In the genomic region with DNA sequence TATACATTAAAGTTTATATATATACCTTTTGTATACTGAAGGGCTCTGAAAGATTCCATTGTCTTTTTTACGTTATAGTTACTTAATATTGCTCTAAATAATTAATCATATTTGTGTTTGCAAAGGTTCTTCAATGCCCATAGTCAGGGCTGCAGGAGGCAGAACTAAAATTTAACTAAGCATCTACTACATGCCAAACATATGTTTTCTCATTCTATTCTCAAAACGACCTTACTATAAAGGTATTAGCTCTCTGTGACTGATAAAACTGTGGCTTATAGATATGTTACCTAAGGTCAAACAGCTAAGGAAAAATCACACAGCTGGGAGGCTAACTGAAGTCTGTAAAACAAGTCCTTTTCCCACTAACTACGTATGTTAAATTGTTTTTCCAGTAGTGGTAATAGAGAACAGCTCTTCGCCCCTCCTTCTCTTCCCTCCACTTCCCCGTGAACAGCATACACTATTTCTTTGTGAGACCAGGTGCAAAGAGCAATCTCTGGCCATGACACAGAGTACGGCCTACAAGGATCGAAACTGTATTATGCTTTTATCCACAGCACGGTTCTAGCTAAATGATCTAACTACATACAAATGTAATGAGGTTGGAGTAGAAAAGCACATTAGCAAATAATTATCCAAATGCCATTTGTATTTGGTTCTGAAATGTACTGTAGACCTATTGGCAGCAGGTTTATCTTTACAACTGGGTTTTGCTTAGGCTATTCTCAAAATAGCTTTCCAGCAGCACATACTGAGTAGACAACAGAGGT, we compare ENCODE assay signal across 8 cellular contexts. TPM values are rescaled to one million over a fixed set of nuclear protein-coding genes. Genes with fewer than 3 reads are reported as not detected.
DNase-seq lines count a peak whose midpoint lies in the region; ATAC-seq and TF ChIP-seq lines count a peak whose summit lies in the region.

No MANE protein-coding gene starts in this region.

- no peaks in the 10 kb centered on the region for H3K27me3 Mint-ChIP-seq in activated T-cell treated with anti-CD3 and anti-CD28 coated beads, Interleukin-2, amount 50 U/mL, for 24 hours

- peaks cover 66% of the 10 kb centered on the region for H3K4me1 Mint-ChIP-seq in activated T-cell treated with anti-CD3 and anti-CD28 coated beads, Interleukin-2, amount 50 U/mL, for 24 hours (ENCODE audit: low read depth)

- no peak for DNase-seq in activated T-cell treated with anti-CD3 and anti-CD28 coated beads, Interleukin-2, amount 50 U/mL, for 24 hours
- DNase-seq in activated T-cell treated with anti-CD3 and anti-CD28 coated beads for 4 hours (no peak), SW480 (ENCODE audit: low spot score) (peak; percentile 22), fibroblast of pulmonary artery (ENCODE audit: low read depth) (peak; percentile 3), renal cortical epithelial cell (ENCODE audit: low read depth) (peak; percentile 88), NCI-H226 (no peak), NCI-H524 treated with DMSO at 0.1 percent for 48 hours (lab: John Stamatoyannopoulos, UW) (no peak)

- peaks cover 36% of the 10 kb centered on the region for H3K36me3 Mint-ChIP-seq in activated T-cell treated with anti-CD3 and anti-CD28 coated beads, Interleukin-2, amount 50 U/mL, for 24 hours (ENCODE audit: low read depth)

- no peak for TF ChIP-seq CTCF in fibroblast of pulmonary artery (IDR thresholded peaks at IDR 0.05; ENCODE audit: low read length, missing control alignments)

- no peak for ATAC-seq in GM19328 (IDR thresholded peaks at IDR 0.05; ENCODE audit: unreplicated experiment)

- H3K27ac Mint-ChIP-seq in activated T-cell treated with anti-CD3 and anti-CD28 coated beads, Interleukin-2, amount 50 U/mL, for 24 hours: peak overlapping the region; percentile 97

- H3K9me3 Mint-ChIP-seq in activated T-cell treated with anti-CD3 and anti-CD28 coated beads, Interleukin-2, amount 50 U/mL, for 24 hours: no peaks in the 10 kb centered on the region

- H3K4me3 ChIP-seq in fibroblast of pulmonary artery (replicated peaks; ENCODE audit: low read depth, low read length): peak overlapping the region; percentile 96

- H3K4me3 Mint-ChIP-seq in activated T-cell treated with anti-CD3 and anti-CD28 coated beads, Interleukin-2, amount 50 U/mL, for 24 hours: peak overlapping the region; percentile 95

RNA-seq across cellular contexts. Expression of a gene that starts 1.7 kb away (rescaled TPM):
- 11.6 and 57.5 TPM in 2 replicates for total RNA-seq in renal cortical epithelial cell

RNA-seq across cellular contexts. Expression of a gene that starts 45.1 kb away (rescaled TPM):
- 41.3 and 51.7 TPM in 2 replicates for total RNA-seq in renal cortical epithelial cell

Comparison
In these comparisons a context has a peak if more than half of its experiments do, and no peak if none do; other contexts are left out.
1. DNase-seq: peak in SW480 (single experiment), fibroblast of pulmonary artery (single experiment) and renal cortical epithelial cell (single experiment); none in activated T-cell treated with anti-CD3 and anti-CD28 coated beads, Interleukin-2, amount 50 U/mL, for 24 hours (single experiment), activated T-cell treated with anti-CD3 and anti-CD28 coated beads for 4 hours (single experiment), NCI-H226 (single experiment) and NCI-H524 treated with DMSO at 0.1 percent for 48 hours (single experiment).